ENCODE assay signal across 34 cellular contexts in genomic region chr16:75579435-75579834, GRCh38. TPM values are rescaled to one million over a fixed set of nuclear protein-coding genes. Genes with fewer than 3 reads are reported as not detected.
DNase-seq lines count a peak whose midpoint lies in the region; ATAC-seq and TF ChIP-seq lines count a peak whose summit lies in the region.
"Had no signal": no experiment of that assay in that cellular context is flagged by ENCODE, and none has a peak within 500 bp of the region (broad histone marks: within the 10 kb centered on the region; RNA-seq: fewer than 3 reads in every experiment).

No MANE protein-coding gene starts in this region.

- no peak overlapping the region for H3K27ac ChIP-seq in osteoblast (ENCODE audit: low read depth, low read length)
- H3K27ac ChIP-seq: A549, cardiac muscle cell, colonic mucosa, parathyroid adenoma, skin epidermis had no signal

- H3K9me3 ChIP-seq in osteoblast (ENCODE audit: low read depth, low read length) = no peaks in the 10 kb centered on the region
- H3K9me3 ChIP-seq: A549, colonic mucosa had no signal

- H3K4me3 ChIP-seq in osteoblast (ENCODE audit: insufficient read depth, low read length) = no peak overlapping the region
- H3K4me3 ChIP-seq: A549, cardiac muscle cell, colonic mucosa, skin epidermis had no signal

- TF ChIP-seq CTCF in brain (conservative IDR thresholded peaks at IDR 0.05) = no peak
- TF ChIP-seq CTCF in osteoblast (IDR thresholded peaks at IDR 0.05; ENCODE audit: extremely low read depth, low read depth, low read length) = no peak

- H2AFZ ChIP-seq in osteoblast (ENCODE audit: low read length) = no peak overlapping the region
- H2AFZ ChIP-seq: parathyroid adenoma had no signal

- peaks cover 38% of the 10 kb centered on the region for H3K36me3 ChIP-seq in osteoblast (ENCODE audit: insufficient read depth, low read length)

- H3K4me1 Mint-ChIP-seq in activated naive CD8-positive, alpha-beta T cell treated with anti-CD3 and anti-CD28 coated beads, Interleukin-2, amount 50 U/mL, for 24 hours = peaks cover 22% of the 10 kb centered on the region
- H3K4me1 Mint-ChIP-seq in activated naive CD8-positive, alpha-beta T cell treated with anti-CD3 and anti-CD28 coated beads for 36 hours = peaks cover 15% of the 10 kb centered on the region
- H3K4me1 Mint-ChIP-seq in brain = peaks cover 26% of the 10 kb centered on the region
- H3K4me1 Mint-ChIP-seq: neural crest cell had no signal

- H3K4me2 ChIP-seq in osteoblast (ENCODE audit: insufficient read depth, low read length) = no peak overlapping the region
- H3K4me2 ChIP-seq: A549 had no signal

- peak overlapping the region; percentile 31 for H3K27ac Mint-ChIP-seq in activated naive CD8-positive, alpha-beta T cell treated with anti-CD3 and anti-CD28 coated beads, Interleukin-2, amount 50 U/mL, for 24 hours
- H3K27ac Mint-ChIP-seq in activated naive CD8-positive, alpha-beta T cell treated with anti-CD3 and anti-CD28 coated beads for 36 hours = no peak overlapping the region
- peak overlapping the region in 4 of 5 experiments; percentile 17 to 85 (median 72) for H3K27ac Mint-ChIP-seq in brain
- peak overlapping the region in 1 of 2 donors; percentile 68 for H3K27ac Mint-ChIP-seq in activated naive CD4-positive, alpha-beta T cell treated with anti-CD3 and anti-CD28 coated beads, Interleukin-2, amount 50 U/mL, for 72 hours

- peaks cover 4% of the 10 kb centered on the region for H3K79me2 ChIP-seq in osteoblast (ENCODE audit: insufficient read depth, low read length)

- ATAC-seq in activated naive CD8-positive, alpha-beta T cell treated with anti-CD3 and anti-CD28 coated beads, Interleukin-2, amount 50 U/mL, for 24 hours = no peak
- no peak for ATAC-seq in activated naive CD4-positive, alpha-beta T cell treated with anti-CD3 and anti-CD28 coated beads, Interleukin-2, amount 50 U/mL, for 72 hours
- ATAC-seq in GM21515 (IDR thresholded peaks at IDR 0.05; ENCODE audit: unreplicated experiment) = no peak
- ATAC-seq: A549; HCT116; Panc1; stimulated activated naive CD8-positive, alpha-beta T cell treated with anti-CD3 and anti-CD28 coated beads, Interleukin-15, Interleukin-2, amounts not matched to agents 100 U/mL and 50 U/mL, for 24 hours; T-helper 17 cell had no signal

- no peaks in the 10 kb centered on the region for H3K4me1 ChIP-seq in osteoblast (ENCODE audit: insufficient read depth, low read length)
- H3K4me1 ChIP-seq: A549, colonic mucosa, parathyroid adenoma had no signal

- peaks cover 5% of the 10 kb centered on the region for H4K20me1 ChIP-seq in osteoblast (ENCODE audit: insufficient read depth, low read length)

- no peaks in the 10 kb centered on the region for H3K9me3 Mint-ChIP-seq in activated naive CD8-positive, alpha-beta T cell treated with anti-CD3 and anti-CD28 coated beads, Interleukin-2, amount 50 U/mL, for 24 hours
- no peaks in the 10 kb centered on the region for H3K9me3 Mint-ChIP-seq in activated naive CD8-positive, alpha-beta T cell treated with anti-CD3 and anti-CD28 coated beads for 36 hours
- H3K9me3 Mint-ChIP-seq in brain = no peaks in the 10 kb centered on the region
- no peaks in the 10 kb centered on the region for H3K9me3 Mint-ChIP-seq in activated naive CD4-positive, alpha-beta T cell treated with anti-CD3 and anti-CD28 coated beads, Interleukin-2, amount 50 U/mL, for 72 hours
- H3K9me3 Mint-ChIP-seq: neural crest cell had no signal

- no peak overlapping the region for H3K4me3 Mint-ChIP-seq in activated naive CD8-positive, alpha-beta T cell treated with anti-CD3 and anti-CD28 coated beads, Interleukin-2, amount 50 U/mL, for 24 hours
- H3K4me3 Mint-ChIP-seq in activated naive CD8-positive, alpha-beta T cell treated with anti-CD3 and anti-CD28 coated beads for 36 hours = no peak overlapping the region
- no peak overlapping the region for H3K4me3 Mint-ChIP-seq in brain
- H3K4me3 Mint-ChIP-seq: activated naive CD8-positive, alpha-beta T cell; neural crest cell; T-helper 17 cell had no signal

- no peaks in the 10 kb centered on the region for H3K27me3 Mint-ChIP-seq in activated naive CD8-positive, alpha-beta T cell treated with anti-CD3 and anti-CD28 coated beads, Interleukin-2, amount 50 U/mL, for 24 hours
- H3K27me3 Mint-ChIP-seq in activated naive CD8-positive, alpha-beta T cell treated with anti-CD3 and anti-CD28 coated beads for 36 hours = no peaks in the 10 kb centered on the region
- no peaks in the 10 kb centered on the region for H3K27me3 Mint-ChIP-seq in brain
- H3K27me3 Mint-ChIP-seq: activated naive CD8-positive, alpha-beta T cell; T-helper 17 cell had no signal

- no peak for DNase-seq in activated naive CD8-positive, alpha-beta T cell treated with anti-CD3 and anti-CD28 coated beads, Interleukin-2, amount 50 U/mL, for 24 hours
- no peak for DNase-seq in activated naive CD8-positive, alpha-beta T cell treated with anti-CD3 and anti-CD28 coated beads for 36 hours
- DNase-seq in NOMO-1 (lab: John Stamatoyannopoulos, UW; ENCODE audit: unreplicated experiment in 2 of 2) (peak; percentile 67 to 73), COLO668 (lab: John Stamatoyannopoulos, UW; ENCODE audit: unreplicated experiment) (no peak), osteoblast (ENCODE audit: insufficient read length, low spot score, missing footprints) (no peak)
- DNase-seq in activated naive CD4-positive, alpha-beta T cell treated with anti-CD3 and anti-CD28 coated beads, Interleukin-2, amount 50 U/mL, for 72 hours (ENCODE audit: low spot score in 2 of 2) = no peak
- DNase-seq: activated CD4-positive, alpha-beta T cell treated with anti-CD3 and anti-CD28 coated beads, Interleukin-2, amount 50 U/mL, for 48 hours; activated CD4-positive, CD25-positive, alpha-beta regulatory T cell treated with anti-CD3 and anti-CD28 coated beads, Interleukin-2, amount 50 U/mL, for 72 hours; AML-193; aorta; colonic mucosa; effector memory CD4-positive, alpha-beta T cell; EL; mesenchymal stem cell; NCI-H1092 treated with DMSO at 0.1 percent for 48 hours; NCI-H187; NCI-H2171; NCI-H510A; retina; Right ventricle myocardium superior; stimulated activated naive CD8-positive, alpha-beta T cell treated with anti-CD3 and anti-CD28 coated beads, Interleukin-15, Interleukin-2, amounts not matched to agents 100 U/mL and 50 U/mL, for 24 hours; T-helper 17 cell had no signal

- H3K36me3 Mint-ChIP-seq in activated naive CD8-positive, alpha-beta T cell treated with anti-CD3 and anti-CD28 coated beads, Interleukin-2, amount 50 U/mL, for 24 hours (ENCODE audit: low read depth) = peaks cover 23% of the 10 kb centered on the region
- peaks cover 15% of the 10 kb centered on the region for H3K36me3 Mint-ChIP-seq in activated naive CD8-positive, alpha-beta T cell treated with anti-CD3 and anti-CD28 coated beads for 36 hours
- H3K36me3 Mint-ChIP-seq in brain = peaks cover 57% of the 10 kb centered on the region
- peaks cover 8 to 12% of the 10 kb centered on the region in 2 donors for H3K36me3 Mint-ChIP-seq in activated naive CD4-positive, alpha-beta T cell treated with anti-CD3 and anti-CD28 coated beads, Interleukin-2, amount 50 U/mL, for 72 hours
- H3K36me3 Mint-ChIP-seq: activated naive CD8-positive, alpha-beta T cell had no signal

- H3K27me3 ChIP-seq in osteoblast (ENCODE audit: insufficient read depth, low read length) = no peaks in the 10 kb centered on the region
- H3K27me3 ChIP-seq: cardiac muscle cell, colonic mucosa had no signal

RNA-seq across cellular contexts. Expression of gene GABARAPL2, which starts 13.3 kb away (rescaled TPM):
- total RNA-seq in activated naive CD8-positive, alpha-beta T cell treated with anti-CD3 and anti-CD28 coated beads for 36 hours = 10 to 100 TPM; 47.6 TPM
- 294 TPM for polyA plus RNA-seq in brain (ENCODE audit: insufficient read depth, low read depth, low replicate concordance)
- total RNA-seq in activated naive CD4-positive, alpha-beta T cell treated with anti-CD3 and anti-CD28 coated beads, Interleukin-2, amount 50 U/mL, for 72 hours = 10 to 100 TPM; 56.0 to 82.3 TPM
- 32.9 and 36.8 TPM in 2 replicates for total RNA-seq in osteoblast

RNA-seq across cellular contexts. Expression of gene TMEM231, which starts 23.4 kb away (rescaled TPM):
- 1 to 10 TPM; 4.0 to 4.4 TPM for total RNA-seq in activated naive CD8-positive, alpha-beta T cell treated with anti-CD3 and anti-CD28 coated beads for 36 hours
- polyA plus RNA-seq in brain (ENCODE audit: insufficient read depth, low read depth, low replicate concordance) = 14.4 TPM
- 1 to 10 TPM; 2.8 to 6.0 TPM for total RNA-seq in activated naive CD4-positive, alpha-beta T cell treated with anti-CD3 and anti-CD28 coated beads, Interleukin-2, amount 50 U/mL, for 72 hours
- 17.0 and 22.4 TPM in 2 replicates for total RNA-seq in osteoblast

RNA-seq across cellular contexts. Expression of gene CHST5, which starts 43.5 kb away (rescaled TPM):
- not detected for total RNA-seq in activated naive CD8-positive, alpha-beta T cell treated with anti-CD3 and anti-CD28 coated beads for 36 hours
- polyA plus RNA-seq in brain (ENCODE audit: insufficient read depth, low read depth, low replicate concordance) = 0.49 TPM
- total RNA-seq in activated naive CD4-positive, alpha-beta T cell treated with anti-CD3 and anti-CD28 coated beads, Interleukin-2, amount 50 U/mL, for 72 hours = under 1 TPM; 0.10 to 0.18 TPM
- total RNA-seq in osteoblast = under 0.01 TPM in 1 of 2 replicates, not detected in the other
- total RNA-seq: aorta, epithelial cell of proximal tubule, urinary bladder had no signal
- polyA plus RNA-seq: cardiac muscle cell had no signal

RNA-seq across cellular contexts. Expression of gene ADAT1, which starts 43.6 kb away (rescaled TPM):
- 10 to 100 TPM; 56.7 to 58.7 TPM for total RNA-seq in activated naive CD8-positive, alpha-beta T cell treated with anti-CD3 and anti-CD28 coated beads for 36 hours
- 59.0 TPM for polyA plus RNA-seq in brain (ENCODE audit: insufficient read depth, low read depth, low replicate concordance)
- total RNA-seq in activated naive CD4-positive, alpha-beta T cell treated with anti-CD3 and anti-CD28 coated beads, Interleukin-2, amount 50 U/mL, for 72 hours = 10 to 100 TPM; 39.0 to 44.8 TPM
- 46.0 and 54.8 TPM in 2 replicates for total RNA-seq in osteoblast

Comparison
In these comparisons a context has a peak if more than half of its experiments do, and no peak if none do; other contexts are left out.
1. DNase-seq: peak in NOMO-1 (2 of 2); none in activated naive CD8-positive, alpha-beta T cell treated with anti-CD3 and anti-CD28 coated beads, Interleukin-2, amount 50 U/mL, for 24 hours (single experiment), activated naive CD8-positive, alpha-beta T cell treated with anti-CD3 and anti-CD28 coated beads for 36 hours (single experiment), COLO668 (single experiment), activated naive CD4-positive, alpha-beta T cell treated with anti-CD3 and anti-CD28 coated beads, Interleukin-2, amount 50 U/mL, for 72 hours (0 of 2) and osteoblast (single experiment).